Comparison of ENCODE assay signal across 2 cellular contexts in the genomic region with DNA sequence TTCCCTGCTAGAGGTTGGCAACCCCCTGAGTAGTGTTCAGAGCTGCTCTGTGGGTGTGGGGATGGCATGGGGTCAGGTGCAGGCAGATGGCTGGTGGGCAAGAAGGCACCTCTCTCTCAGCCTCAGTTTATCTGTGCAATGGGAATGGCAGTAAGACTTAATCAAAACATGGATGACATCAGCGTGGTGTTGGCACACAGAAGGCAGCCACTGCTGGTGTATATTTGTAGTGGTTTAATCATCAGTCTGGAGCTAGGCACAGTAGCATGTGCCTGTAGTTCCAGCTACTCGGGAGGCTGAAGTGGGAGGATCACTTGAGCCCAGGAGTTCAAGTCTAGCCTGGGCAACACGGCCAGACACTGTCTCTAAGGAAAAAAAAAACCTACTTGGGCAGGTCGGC.
TF ChIP-seq lines count a peak whose summit lies in the region.

No MANE protein-coding gene starts in this region.

TF ChIP-seq in IMR-90, 13 proteins besides CTCF, POLR2A, EP300 and RAD21:
- TF ChIP-seq, protein P1, sequence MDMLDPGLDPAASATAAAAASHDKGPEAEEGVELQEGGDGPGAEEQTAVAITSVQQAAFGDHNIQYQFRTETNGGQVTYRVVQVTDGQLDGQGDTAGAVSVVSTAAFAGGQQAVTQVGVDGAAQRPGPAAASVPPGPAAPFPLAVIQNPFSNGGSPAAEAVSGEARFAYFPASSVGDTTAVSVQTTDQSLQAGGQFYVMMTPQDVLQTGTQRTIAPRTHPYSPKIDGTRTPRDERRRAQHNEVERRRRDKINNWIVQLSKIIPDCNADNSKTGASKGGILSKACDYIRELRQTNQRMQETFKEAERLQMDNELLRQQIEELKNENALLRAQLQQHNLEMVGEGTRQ (IDR thresholded peaks at IDR 0.05; ENCODE audit: low read depth, low read length): no peak
- TF ChIP-seq MAZ (IDR thresholded peaks at IDR 0.05; ENCODE audit: borderline replicate concordance, low read depth, low read length) (no peak), RFX5 (IDR thresholded peaks at IDR 0.05; ENCODE audit: low read depth, low read length) (no peak), MXI1 (IDR thresholded peaks at IDR 0.05; ENCODE audit: borderline replicate concordance, low read depth, low read length) (no peak), NFE2L2 (IDR thresholded peaks at IDR 0.05; ENCODE audit: low read depth, low read length) (no peak), CHD1 (IDR thresholded peaks at IDR 0.05; ENCODE audit: low read depth, low read length) (no peak), CEBPB (IDR thresholded peaks at IDR 0.05; ENCODE audit: low read depth, low read length) (no peak), MAFK (IDR thresholded peaks at IDR 0.05; ENCODE audit: low read depth, low read length) (no peak), RCOR1 (IDR thresholded peaks at IDR 0.05; ENCODE audit: insufficient replicate concordance, low read length) (no peak), BHLHE40 (IDR thresholded peaks at IDR 0.05; ENCODE audit: low read depth, low read length) (no peak)
- TF ChIP-seq, protein P2, sequence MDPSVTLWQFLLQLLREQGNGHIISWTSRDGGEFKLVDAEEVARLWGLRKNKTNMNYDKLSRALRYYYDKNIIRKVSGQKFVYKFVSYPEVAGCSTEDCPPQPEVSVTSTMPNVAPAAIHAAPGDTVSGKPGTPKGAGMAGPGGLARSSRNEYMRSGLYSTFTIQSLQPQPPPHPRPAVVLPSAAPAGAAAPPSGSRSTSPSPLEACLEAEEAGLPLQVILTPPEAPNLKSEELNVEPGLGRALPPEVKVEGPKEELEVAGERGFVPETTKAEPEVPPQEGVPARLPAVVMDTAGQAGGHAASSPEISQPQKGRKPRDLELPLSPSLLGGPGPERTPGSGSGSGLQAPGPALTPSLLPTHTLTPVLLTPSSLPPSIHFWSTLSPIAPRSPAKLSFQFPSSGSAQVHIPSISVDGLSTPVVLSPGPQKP (IDR thresholded peaks at IDR 0.05; ENCODE audit: borderline replicate concordance, low read depth, low read length): no peak
TF ChIP-seq in IMR-90: peak in this region for 0.

TF ChIP-seq in GM12891, 5 proteins besides CTCF, POLR2A, EP300 and RAD21 (continued from another document):
- no peak for TF ChIP-seq PAX5 (IDR thresholded peaks at IDR 0.05; ENCODE audit: insufficient read depth, low read length, severe bottlenecking)
- no peak for TF ChIP-seq SPI1 (IDR thresholded peaks at IDR 0.05; ENCODE audit: low read depth, low read length)
- TF ChIP-seq POU2F2 (IDR thresholded peaks at IDR 0.05; ENCODE audit: low read depth, low read length): no peak
- no peak for TF ChIP-seq TAF1 (IDR thresholded peaks at IDR 0.05; ENCODE audit: low read depth, low read length)
TF ChIP-seq in GM12891: peak in this region for 0.
